ENCODE assay signal across 19 cellular contexts in genomic region chr1:5222626-5223025, GRCh38.
"Had no signal": no experiment of that assay in that cellular context is flagged by ENCODE, and none has a peak within 500 bp of the region (broad histone marks: within the 10 kb centered on the region; RNA-seq: fewer than 3 reads in every experiment).

No MANE protein-coding gene starts in this region.

- H3K4me3 Mint-ChIP-seq: T-cell had no signal

- ATAC-seq: T-cell had no signal

- H3K36me3 ChIP-seq: MG63 had no signal

- H3K27me3 ChIP-seq: MG63 had no signal

- H3K27ac Mint-ChIP-seq: T-cell had no signal

- H3K9me2 ChIP-seq: SK-N-SH had no signal

- H3K4me3 ChIP-seq: MG63 had no signal

- H3K4me2 ChIP-seq: SK-N-SH had no signal

- H3K9me3 ChIP-seq: MG63, SK-N-SH had no signal

- H3K9ac ChIP-seq: SK-N-SH had no signal

- H3K36me3 Mint-ChIP-seq: T-cell had no signal

- DNase-seq: KBM-7, MG63, NCI-H1092 treated with DMSO at 0.1 percent for 48 hours, NCI-H1436, NCI-H187, NCI-H2029, NCI-H2081 treated with DMSO at 0.1 percent for 48 hours, NCI-H2171, NCI-H226, NCI-H446, NCI-H510A, NCI-H524 treated with DMSO at 0.1 percent for 48 hours, NCI-H69, NCI-H774, RPMI8226, SHP77, SK-N-SH, SW 1271, T-cell had no signal
